10 cellular contexts compared by ENCODE assay signal in genomic region chr7:105673367-105674188, GRCh38.
A peak's percentile ranks its signal among the peaks of the same experiment; 100 is the strongest.
DNase-seq lines count a peak whose midpoint lies in the region; ATAC-seq, FAIRE-seq and TF ChIP-seq lines count a peak whose summit lies in the region.
"Had no signal": no experiment of that assay in that cellular context is flagged by ENCODE, and none has a peak within 500 bp of the region (broad histone marks: within the 10 kb centered on the region; RNA-seq: fewer than 3 reads in every experiment).

No MANE protein-coding gene starts in this region.

- H3K4me3 ChIP-seq in bronchial epithelial cell (ENCODE audit: low read depth, low read length) (no peak overlapping the region), prostate gland (no peak overlapping the region)
- H3K4me3 ChIP-seq: cardiac muscle cell had no signal

- intact Hi-C loops in prostate gland (cut with DNase I) = no loop called here
- intact Hi-C loops in Calu3 (cut with micrococcal nuclease; ENCODE audit: unreplicated experiment) = no loop called here

- TF ChIP-seq CTCF in bronchial epithelial cell (IDR thresholded peaks at IDR 0.05; ENCODE audit: insufficient read depth, low read length, severe bottlenecking) (no peak), prostate gland (IDR thresholded peaks at IDR 0.05) (peak in 1 of 4 experiments; percentile 13), Calu3 (IDR thresholded peaks at IDR 0.05; ENCODE audit: unreplicated experiment) (no peak)

- H3K9me3 Mint-ChIP-seq in Calu3 (ENCODE audit: low read depth, unreplicated experiment) = no peaks in the 10 kb centered on the region

- TF ChIP-seq POLR2A in prostate gland (IDR thresholded peaks at IDR 0.05) = no peak

- no peak for ATAC-seq in GM19324 (IDR thresholded peaks at IDR 0.05; ENCODE audit: low FRiP score, unreplicated experiment)

- WGBS in prostate gland = 27% methylated on average over 9 of the region's 9 CpGs

- CTCF ChIA-PET in Calu3 (lab: Charles Lee) = interaction anchor here (0.6 kb wide), 1 partner anchor 26 kb away, joined by 4 read pairs; no protein-coding TSS in a partner anchor

- H3K4me1 Mint-ChIP-seq in Calu3 (ENCODE audit: low read depth, unreplicated experiment) = peaks cover 18% of the 10 kb centered on the region

- peaks cover 13% of the 10 kb centered on the region for H3K4me1 ChIP-seq in prostate gland (replicated peaks)

- H3K27me3 ChIP-seq in bronchial epithelial cell (ENCODE audit: control insufficient read depth, insufficient read depth, low read length) (no peaks in the 10 kb centered on the region), prostate gland (replicated peaks; ENCODE audit: insufficient read depth) (no peaks in the 10 kb centered on the region)
- H3K27me3 ChIP-seq: cardiac muscle cell had no signal

- no peak overlapping the region for H3K27ac Mint-ChIP-seq in Calu3 (ENCODE audit: unreplicated experiment)

- peak overlapping the region in 1 of 2 donors; percentile 15 for H3K27ac ChIP-seq in prostate gland
- H3K27ac ChIP-seq: cardiac muscle cell had no signal

- DNase-seq in NCI-H748 (lab: John Stamatoyannopoulos, UW; ENCODE audit: unreplicated experiment) (peak; percentile 79), NCI-H748 treated with DMSO at 0.1 percent for 48 hours (lab: John Stamatoyannopoulos, UW) (no peak), NCI-H2029 (lab: John Stamatoyannopoulos, UW) (peak; percentile 92), bronchial epithelial cell (ENCODE audit: low read depth) (peak; percentile 39), prostate gland (ENCODE audit: low spot score) (peak; percentile 79), Calu3 (no peak)
- no peak for DNase-seq in stimulated activated CD4-positive, alpha-beta T cell treated with anti-CD3 and anti-CD28 coated beads, Interleukin-4, amount 100 ng/mL, for 4 hours

- FAIRE-seq in bronchial epithelial cell (lab: Jason Lieb, UNC) = no peak
- FAIRE-seq: A204.1 had no signal

- H3K27me3 Mint-ChIP-seq in Calu3 (ENCODE audit: unreplicated experiment) = no peaks in the 10 kb centered on the region

- H3K36me3 ChIP-seq in bronchial epithelial cell (ENCODE audit: control insufficient read depth, insufficient read depth, low read length) (no peaks in the 10 kb centered on the region), prostate gland (no peaks in the 10 kb centered on the region)
- H3K36me3 ChIP-seq: cardiac muscle cell had no signal

- no peaks in the 10 kb centered on the region for H3K9me3 ChIP-seq in prostate gland

- no peak overlapping the region for H3K4me3 Mint-ChIP-seq in Calu3 (ENCODE audit: low read depth, unreplicated experiment)

- BruUV-seq in Calu3 (replicated peaks; lab: Mats Ljungman, UMichigan) = no TSS peak

- peaks cover 4% of the 10 kb centered on the region for H3K36me3 Mint-ChIP-seq in Calu3 (ENCODE audit: insufficient read depth, unreplicated experiment)

Comparison
In these comparisons a context has a peak if more than half of its experiments do, and no peak if none do; other contexts are left out.
1. DNase-seq: peak in NCI-H748 (single experiment), NCI-H2029 (single experiment), bronchial epithelial cell (single experiment) and prostate gland (single experiment); none in NCI-H748 treated with DMSO at 0.1 percent for 48 hours (single experiment), Calu3 (single experiment) and stimulated activated CD4-positive, alpha-beta T cell treated with anti-CD3 and anti-CD28 coated beads, Interleukin-4, amount 100 ng/mL, for 4 hours (0 of 2).